Comparison of ENCODE assay signal across 21 cellular contexts in the genomic region with DNA sequence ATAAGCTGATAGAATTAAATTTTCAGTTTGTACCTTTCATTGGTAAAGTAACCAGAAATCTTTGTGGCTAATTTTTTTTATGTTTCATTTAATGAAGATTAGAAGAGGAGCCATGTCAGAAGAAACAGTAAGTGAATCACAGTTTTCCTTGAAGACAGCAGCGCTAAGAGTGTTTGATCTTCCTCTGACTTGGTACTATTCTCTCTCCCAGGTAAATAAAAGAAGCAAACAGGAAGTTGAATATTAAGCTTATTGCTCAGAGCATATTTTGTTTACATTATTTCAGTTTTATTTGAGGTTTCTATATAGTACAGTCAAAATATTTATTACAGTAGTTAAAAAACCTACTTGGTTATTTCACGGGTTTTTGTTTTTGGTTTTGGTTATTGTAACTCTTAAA. TPM values are rescaled to one million over a fixed set of nuclear protein-coding genes. Genes with fewer than 3 reads are reported as not detected.
DNase-seq lines count a peak whose midpoint lies in the region; ATAC-seq, FAIRE-seq and TF ChIP-seq lines count a peak whose summit lies in the region.
"Had no signal": no experiment of that assay in that cellular context is flagged by ENCODE, and none has a peak within 500 bp of the region (broad histone marks: within the 10 kb centered on the region; RNA-seq: fewer than 3 reads in every experiment).

No MANE protein-coding gene starts in this region.

- H3K36me3 Mint-ChIP-seq in activated T-cell treated with anti-CD3 and anti-CD28 coated beads, Interleukin-2, amount 50 U/mL, for 72 hours (ENCODE audit: insufficient read depth in 2 of 2): peaks cover 17 to 38% of the 10 kb centered on the region in 2 donors
- peaks cover 32% of the 10 kb centered on the region for H3K36me3 Mint-ChIP-seq in activated T-cell treated with anti-CD3 and anti-CD28 coated beads, Interleukin-2, amount 50 U/mL, for 4 hours (ENCODE audit: insufficient read depth)
- H3K36me3 Mint-ChIP-seq in MCF 10A (ENCODE audit: insufficient read depth, unreplicated experiment) (peaks cover 43% of the 10 kb centered on the region), WTC11 (peaks cover 42% of the 10 kb centered on the region)

- H3K9me3 Mint-ChIP-seq in activated T-cell treated with anti-CD3 and anti-CD28 coated beads, Interleukin-2, amount 50 U/mL, for 72 hours: peaks cover 2% of the 10 kb centered on the region in 2 donors
- peaks cover 6% of the 10 kb centered on the region for H3K9me3 Mint-ChIP-seq in activated T-cell treated with anti-CD3 and anti-CD28 coated beads, Interleukin-2, amount 50 U/mL, for 4 hours
- H3K9me3 Mint-ChIP-seq in MCF 10A (ENCODE audit: unreplicated experiment) (peaks cover 7% of the 10 kb centered on the region), WTC11 (peaks cover 30% of the 10 kb centered on the region)

- H3K4me3 ChIP-seq in SU-DHL-6 (ENCODE audit: insufficient read depth, low read length, poor library complexity, severe bottlenecking): no peak overlapping the region
- H3K4me3 ChIP-seq: GM23338, HAP-1 had no signal

- no peak overlapping the region for H3K9ac ChIP-seq in SU-DHL-6 (ENCODE audit: low read length)

- BruUV-seq in MCF 10A (replicated peaks; lab: Mats Ljungman, UMichigan): no TSS peak

- no peak overlapping the region for H3K4me2 ChIP-seq in SU-DHL-6 (ENCODE audit: low read depth, low read length, poor library complexity, severe bottlenecking)
- H3K4me2 ChIP-seq: GM23338 had no signal

- TF ChIP-seq CTCF in SU-DHL-6 (IDR thresholded peaks at IDR 0.05; ENCODE audit: insufficient read depth, low read length, poor library complexity, severe bottlenecking) (no peak), MCF 10A (IDR thresholded peaks at IDR 0.05; ENCODE audit: unreplicated experiment) (no peak), WTC11 (IDR thresholded peaks at IDR 0.05) (no peak)

- H3K9me3 ChIP-seq in SU-DHL-6 (ENCODE audit: insufficient read depth, low read length): no peaks in the 10 kb centered on the region
- H3K9me3 ChIP-seq: BE2C had no signal

- peaks cover 8% of the 10 kb centered on the region for H3K36me3 ChIP-seq in SU-DHL-6 (ENCODE audit: low read length)
- H3K36me3 ChIP-seq: BE2C had no signal

- H3K27ac Mint-ChIP-seq in activated T-cell treated with anti-CD3 and anti-CD28 coated beads, Interleukin-2, amount 50 U/mL, for 72 hours: peak overlapping the region; percentile 15
- H3K27ac Mint-ChIP-seq in MCF 10A (ENCODE audit: low read depth, unreplicated experiment) (no peak overlapping the region), WTC11 (no peak overlapping the region)
- H3K27ac Mint-ChIP-seq: GM23338 had no signal

- no peak for ATAC-seq in activated T-cell treated with anti-CD3 and anti-CD28 coated beads, Interleukin-2, amount 50 U/mL, for 72 hours (replicated peaks in 1 of 2)
- ATAC-seq in activated T-cell treated with anti-CD3 and anti-CD28 coated beads, Interleukin-2, amount 50 U/mL, for 4 hours: no peak
- ATAC-seq in WTC11: no peak
- ATAC-seq: GM23338, Right ventricle myocardium inferior had no signal

- no peaks in the 10 kb centered on the region for H3K27me3 ChIP-seq in SU-DHL-6 (ENCODE audit: low read length)
- H3K27me3 ChIP-seq: BE2C had no signal

- peak overlapping the region; percentile 19; the same call in 1 of the 2 replicates for H3K27ac ChIP-seq in SU-DHL-6 (ENCODE audit: low read depth, low read length)
- H3K27ac ChIP-seq: HL-60 had no signal

- no peaks in the 10 kb centered on the region for H3K9me2 ChIP-seq in SU-DHL-6 (replicated peaks; ENCODE audit: insufficient read depth, low read length)

- H4K20me1 ChIP-seq in SU-DHL-6 (ENCODE audit: low read depth, low read length): no peaks in the 10 kb centered on the region

- no peak for DNase-seq in activated T-cell treated with anti-CD3 and anti-CD28 coated beads, Interleukin-2, amount 50 U/mL, for 72 hours
- no peak for DNase-seq in activated T-cell treated with anti-CD3 and anti-CD28 coated beads, Interleukin-2, amount 50 U/mL, for 4 hours
- DNase-seq in GM19239 (ENCODE audit: insufficient read length, low spot score) (no peak), SIG-M5 treated with dmso at 0.1 percent for 504 hours (lab: John Stamatoyannopoulos, UW; ENCODE audit: unreplicated experiment) (no peak), MCF 10A (ENCODE audit: unreplicated experiment) (no peak), WTC11 (ENCODE audit: low spot score) (no peak)
- DNase-seq: BE2C, COR-L47, DND-41, KG1, NCI-H1694, NCI-H2081, NCI-H2171 treated with DMSO at 0.1 percent for 48 hours, NCI-H446, NCI-H526 treated with DMSO at 0.1 percent for 48 hours, OCI-M1 had no signal

- FAIRE-seq in GM19239 (lab: Jason Lieb, UNC): peak; percentile 39

- intact Hi-C loops in MCF 10A (cut with micrococcal nuclease): no loop called here

- CTCF ChIA-PET in MCF 10A (lab: Yijun Ruan, JAX) (interaction anchor here (0.5 to 1.4 kb wide), 5 partner anchors 12 to 99 kb away, joined by 3 to 4 read pairs (median 3); no protein-coding TSS in a partner anchor), WTC11 (lab: Charles Lee) (no interaction called here)

- POLR2A ChIA-PET in MCF 10A (lab: Yijun Ruan, JAX): interaction anchor here (0.7 to 0.9 kb wide), 2 partner anchors 14 to 50 kb away, joined by 3 read pairs; no protein-coding TSS in a partner anchor
- POLR2A ChIA-PET in WTC11 (lab: Charles Lee): no interaction called here

- peaks cover 40% of the 10 kb centered on the region for H3K79me2 ChIP-seq in SU-DHL-6 (ENCODE audit: insufficient read depth, low read length)

- peaks cover 42% of the 10 kb centered on the region for H3K4me1 Mint-ChIP-seq in activated T-cell treated with anti-CD3 and anti-CD28 coated beads, Interleukin-2, amount 50 U/mL, for 72 hours (ENCODE audit: low read depth)
- peaks cover 40% of the 10 kb centered on the region for H3K4me1 Mint-ChIP-seq in activated T-cell treated with anti-CD3 and anti-CD28 coated beads, Interleukin-2, amount 50 U/mL, for 4 hours (ENCODE audit: low read depth)
- H3K4me1 Mint-ChIP-seq in MCF 10A (ENCODE audit: insufficient read depth, unreplicated experiment): peaks cover 4% of the 10 kb centered on the region
- H3K4me1 Mint-ChIP-seq in WTC11: peaks cover 13% of the 10 kb centered on the region

- no peaks in the 10 kb centered on the region for H3K27me3 Mint-ChIP-seq in activated T-cell treated with anti-CD3 and anti-CD28 coated beads, Interleukin-2, amount 50 U/mL, for 72 hours (ENCODE audit: low read depth)
- no peaks in the 10 kb centered on the region for H3K27me3 Mint-ChIP-seq in activated T-cell treated with anti-CD3 and anti-CD28 coated beads, Interleukin-2, amount 50 U/mL, for 4 hours (ENCODE audit: low read depth)
- H3K27me3 Mint-ChIP-seq in MCF 10A (ENCODE audit: insufficient read depth, unreplicated experiment) (no peaks in the 10 kb centered on the region), WTC11 (ENCODE audit: low read depth) (no peaks in the 10 kb centered on the region)

- H3K4me3 Mint-ChIP-seq in activated T-cell treated with anti-CD3 and anti-CD28 coated beads, Interleukin-2, amount 50 U/mL, for 72 hours: no peak overlapping the region
- H3K4me3 Mint-ChIP-seq in activated T-cell treated with anti-CD3 and anti-CD28 coated beads, Interleukin-2, amount 50 U/mL, for 4 hours: no peak overlapping the region
- H3K4me3 Mint-ChIP-seq in MCF 10A (ENCODE audit: unreplicated experiment) (no peak overlapping the region), WTC11 (no peak overlapping the region)
- H3K4me3 Mint-ChIP-seq: GM23338 had no signal

- peaks cover 15% of the 10 kb centered on the region for H3F3A ChIP-seq in SU-DHL-6 (ENCODE audit: insufficient read depth)

- H2AFZ ChIP-seq in SU-DHL-6 (ENCODE audit: low read depth, low read length, severe bottlenecking): no peak overlapping the region
- H2AFZ ChIP-seq: GM23338 had no signal

TF ChIP-seq in WTC11, 78 proteins besides CTCF, POLR2A, EP300 and RAD21 (continues in another document):
- TF ChIP-seq NR3C1 (CRISPR knock-in tag; conservative IDR thresholded peaks at IDR 0.05; ENCODE audit: low read depth): no peak
- TF ChIP-seq, protein P1, sequence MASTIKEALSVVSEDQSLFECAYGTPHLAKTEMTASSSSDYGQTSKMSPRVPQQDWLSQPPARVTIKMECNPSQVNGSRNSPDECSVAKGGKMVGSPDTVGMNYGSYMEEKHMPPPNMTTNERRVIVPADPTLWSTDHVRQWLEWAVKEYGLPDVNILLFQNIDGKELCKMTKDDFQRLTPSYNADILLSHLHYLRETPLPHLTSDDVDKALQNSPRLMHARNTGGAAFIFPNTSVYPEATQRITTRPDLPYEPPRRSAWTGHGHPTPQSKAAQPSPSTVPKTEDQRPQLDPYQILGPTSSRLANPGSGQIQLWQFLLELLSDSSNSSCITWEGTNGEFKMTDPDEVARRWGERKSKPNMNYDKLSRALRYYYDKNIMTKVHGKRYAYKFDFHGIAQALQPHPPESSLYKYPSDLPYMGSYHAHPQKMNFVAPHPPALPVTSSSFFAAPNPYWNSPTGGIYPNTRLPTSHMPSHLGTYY (CRISPR knock-in tag; IDR thresholded peaks at IDR 0.05): no peak
- TF ChIP-seq, protein P2, sequence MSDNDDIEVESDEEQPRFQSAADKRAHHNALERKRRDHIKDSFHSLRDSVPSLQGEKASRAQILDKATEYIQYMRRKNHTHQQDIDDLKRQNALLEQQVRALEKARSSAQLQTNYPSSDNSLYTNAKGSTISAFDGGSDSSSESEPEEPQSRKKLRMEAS (CRISPR knock-in tag; IDR thresholded peaks at IDR 0.05): no peak
- no peak for TF ChIP-seq ETV6 (CRISPR knock-in tag; IDR thresholded peaks at IDR 0.05)
- no peak for TF ChIP-seq NFYB (CRISPR knock-in tag; conservative IDR thresholded peaks at IDR 0.05; ENCODE audit: low read depth)

RNA-seq across cellular contexts. Expression of a gene that starts 3.7 kb away (rescaled TPM):
- total RNA-seq in activated T-cell treated with anti-CD3 and anti-CD28 coated beads, Interleukin-2, amount 50 U/mL, for 72 hours: 10 to 100 TPM; 11.9 to 12.4 TPM
- total RNA-seq in activated T-cell treated with anti-CD3 and anti-CD28 coated beads, Interleukin-2, amount 50 U/mL, for 4 hours: 1 to 10 TPM; 6.4 to 8.2 (median 6.8) TPM
- total RNA-seq in MCF 10A (2022): 13.2 and 19.9 TPM in 2 replicates
- 6.0 to 6.3 TPM (median 6.2 TPM) in 3 replicates for total RNA-seq in WTC11 (2021)

RNA-seq across cellular contexts. Expression of a gene that starts 23.5 kb away (rescaled TPM):
- total RNA-seq in activated T-cell treated with anti-CD3 and anti-CD28 coated beads, Interleukin-2, amount 50 U/mL, for 72 hours: 10 to 100 TPM; 46.6 to 47.1 TPM
- 10 to 100 TPM; 30.2 to 38.1 (median 32.1) TPM for total RNA-seq in activated T-cell treated with anti-CD3 and anti-CD28 coated beads, Interleukin-2, amount 50 U/mL, for 4 hours
- total RNA-seq in MCF 10A (2022) (39.7 and 45.1 TPM in 2 replicates), WTC11 (2021) (57.5 to 61.6 TPM (median 59.9 TPM) in 3 replicates)
